Comparison of ENCODE assay signal across 10 cellular contexts in genomic region chr16:15041260-15042011, GRCh38. TPM values are rescaled to one million over a fixed set of nuclear protein-coding genes. Genes with fewer than 3 reads are reported as not detected.
DNase-seq lines count a peak whose midpoint lies in the region; ATAC-seq lines count a peak whose summit lies in the region.
"Had no signal": no experiment of that assay in that cellular context is flagged by ENCODE, and none has a peak within 500 bp of the region (broad histone marks: within the 10 kb centered on the region; RNA-seq: fewer than 3 reads in every experiment).

No MANE protein-coding gene starts in this region.

- H3K4me3 Mint-ChIP-seq in IgD-negative memory B cell, result no peak overlapping the region

- ATAC-seq in left lobe of liver (peak; percentile 93), GM18511 (IDR thresholded peaks at IDR 0.05; ENCODE audit: unreplicated experiment) (no peak), HG02588 (IDR thresholded peaks at IDR 0.05; ENCODE audit: unreplicated experiment) (no peak)

- DNase-seq in cerebellum (ENCODE audit: low spot score), result peak; percentile 61
- peak; percentile 86 for DNase-seq in left lobe of liver (ENCODE audit: low spot score)
- no peak for DNase-seq in D341Med (ENCODE audit: low spot score)
- no peak for DNase-seq in activated CD4-positive, alpha-beta T cell treated with anti-CD3 and anti-CD28 coated beads for 48 hours
- DNase-seq: NCI-H69; stimulated activated CD4-positive, alpha-beta T cell treated with anti-CD3 and anti-CD28 coated beads, Interleukin-12 subunit alpha, Interleukin-12 subunit beta, amount 100 ng/mL, for 4 hours had no signal

- no peaks in the 10 kb centered on the region for H3K9me3 Mint-ChIP-seq in IgD-negative memory B cell

- peak overlapping the region; percentile 13 for H3K27ac ChIP-seq in temporal lobe (ENCODE audit: low read depth, low read length)

- peak overlapping the region in 2 of 3 donors; percentile 28 to 57 for H3K27ac Mint-ChIP-seq in IgD-negative memory B cell

- no peaks in the 10 kb centered on the region for H3K27me3 Mint-ChIP-seq in IgD-negative memory B cell

- H3K4me1 Mint-ChIP-seq in IgD-negative memory B cell, result peaks cover 0 to 2% (median 0%) of the 10 kb centered on the region in 3 donors

- H3K36me3 Mint-ChIP-seq in IgD-negative memory B cell, result peaks cover 5% of the 10 kb centered on the region

RNA-seq across cellular contexts. Expression of gene NTAN1, which starts 14.4 kb away (rescaled TPM):
- 58.0 TPM for polyA plus RNA-seq in IgD-negative memory B cell
- total RNA-seq in cerebellum (25.9 TPM), left lobe of liver (14.6 TPM), temporal lobe (19.9 TPM)

RNA-seq across cellular contexts. Expression of gene RRN3, which starts 52.6 kb away (rescaled TPM):
- 26.1 TPM for polyA plus RNA-seq in IgD-negative memory B cell
- total RNA-seq in cerebellum (46.9 TPM), left lobe of liver (12.0 TPM), temporal lobe (75.7 TPM)

Comparison
In these comparisons a context has a peak if more than half of its experiments do, and no peak if none do; other contexts are left out.
1. DNase-seq: peak in cerebellum (single experiment) and left lobe of liver (single experiment); none in D341Med (single experiment) and activated CD4-positive, alpha-beta T cell treated with anti-CD3 and anti-CD28 coated beads for 48 hours (single experiment).